1 cellular context compared by ENCODE assay signal in genomic region chr15:64912379-64912778, GRCh38.
TF ChIP-seq lines count a peak whose summit lies in the region.

No MANE protein-coding gene starts in this region.

TF ChIP-seq in H1, 55 proteins besides CTCF, POLR2A, EP300 and RAD21:
- TF ChIP-seq, protein P1, sequence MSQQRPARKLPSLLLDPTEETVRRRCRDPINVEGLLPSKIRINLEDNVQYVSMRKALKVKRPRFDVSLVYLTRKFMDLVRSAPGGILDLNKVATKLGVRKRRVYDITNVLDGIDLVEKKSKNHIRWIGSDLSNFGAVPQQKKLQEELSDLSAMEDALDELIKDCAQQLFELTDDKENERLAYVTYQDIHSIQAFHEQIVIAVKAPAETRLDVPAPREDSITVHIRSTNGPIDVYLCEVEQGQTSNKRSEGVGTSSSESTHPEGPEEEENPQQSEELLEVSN (IDR thresholded peaks at IDR 0.05) = no peak
- TF ChIP-seq YY1 (IDR thresholded peaks at IDR 0.05; ENCODE audit: low read depth, low read length) (no peak), SRF (IDR thresholded peaks at IDR 0.05; ENCODE audit: low read depth, low read length) (no peak), POLR2AphosphoS5 (IDR thresholded peaks at IDR 0.05; ENCODE audit: low read depth, low read length) (no peak), FOSL1 (IDR thresholded peaks at IDR 0.05; ENCODE audit: insufficient read depth, low read depth, low read length) (no peak), NANOG (IDR thresholded peaks at IDR 0.05; ENCODE audit: insufficient read depth, low read depth, low read length, poor library complexity, severe bottlenecking) (no peak), CHD2 (IDR thresholded peaks at IDR 0.05; ENCODE audit: low read length) (no peak), CBX5 (IDR thresholded peaks at IDR 0.05; ENCODE audit: low read depth, low read length) (no peak), CHD1 (IDR thresholded peaks at IDR 0.05; ENCODE audit: low read depth, low read length) (no peak), TAF1 (IDR thresholded peaks at IDR 0.05; ENCODE audit: low read depth, low read length) (no peak), BCL11A (IDR thresholded peaks at IDR 0.05; ENCODE audit: low read depth in 2 of 2, low read length in 2 of 2) (no peak), TCF12 (IDR thresholded peaks at IDR 0.05; ENCODE audit: low read depth, low read length) (no peak), PHF8 (conservative IDR thresholded peaks at IDR 0.05; ENCODE audit: low read depth, low read length) (no peak), SUZ12 (IDR thresholded peaks at IDR 0.05; ENCODE audit: low read length) (no peak), HDAC2 (IDR thresholded peaks at IDR 0.05; ENCODE audit: borderline replicate concordance in 1 of 2, low read depth in 2 of 2, low read length in 2 of 2) (no peak), KDM4A (IDR thresholded peaks at IDR 0.05; ENCODE audit: low read depth, low read length, severe bottlenecking) (no peak), GABPA (IDR thresholded peaks at IDR 0.05; ENCODE audit: borderline replicate concordance, insufficient read depth, low read length) (no peak)
